16 cellular contexts compared by ENCODE assay signal in the genomic region with DNA sequence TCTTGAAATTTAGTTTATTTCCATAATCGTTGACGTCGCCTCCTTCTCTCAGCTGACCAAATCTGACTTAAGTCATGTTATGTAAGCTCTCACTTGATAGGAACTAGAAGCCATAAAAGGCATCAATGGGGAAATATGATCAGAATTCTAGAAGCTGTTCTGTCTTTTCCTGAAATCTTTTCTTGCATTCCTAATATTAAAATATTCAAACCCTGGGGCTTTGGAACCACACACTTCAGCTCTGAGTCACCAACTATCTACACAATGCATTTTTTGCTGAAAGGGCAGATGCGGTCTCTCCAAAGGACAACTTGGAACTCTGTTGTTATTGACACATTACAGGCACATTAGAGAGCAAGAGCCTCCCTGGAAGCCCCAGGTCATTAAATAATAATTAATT.
DNase-seq lines count a peak whose midpoint lies in the region; ATAC-seq, FAIRE-seq and TF ChIP-seq lines count a peak whose summit lies in the region.
"Had no signal": no experiment of that assay in that cellular context is flagged by ENCODE, and none has a peak within 500 bp of the region (broad histone marks: within the 10 kb centered on the region; RNA-seq: fewer than 3 reads in every experiment).

No MANE protein-coding gene starts in this region.

- CTCF ChIA-PET in PC-9 (lab: Charles Lee): no interaction called here
- CTCF ChIA-PET in endothelial cell of umbilical vein (lab: Charles Lee): no interaction called here

- H3K4me1 ChIP-seq in PC-9 (replicated peaks; ENCODE audit: insufficient read depth) (peaks cover 27% of the 10 kb centered on the region), endothelial cell of umbilical vein (ENCODE audit: control insufficient read depth, extremely low read depth, insufficient read depth, low read length) (no peaks in the 10 kb centered on the region)
- H3K4me1 ChIP-seq in effector memory CD4-positive, alpha-beta T cell (ENCODE audit: control insufficient read depth, insufficient read depth, low read length, poor library complexity, severe bottlenecking): no peaks in the 10 kb centered on the region
- H3K4me1 ChIP-seq: stomach had no signal

- TF ChIP-seq CTCF in PC-9 (conservative IDR thresholded peaks at IDR 0.05) (no peak), endothelial cell of umbilical vein (IDR thresholded peaks at IDR 0.05; ENCODE audit: extremely low read depth in 1 of 2, insufficient read depth in 1 of 2, low read depth in 1 of 2, low read length in 2 of 2) (no peak)

- no TSS peak for BruUV-seq in PC-9 (replicated peaks; lab: Mats Ljungman, UMichigan)
- no TSS peak for BruUV-seq in endothelial cell of umbilical vein (replicated peaks; lab: Mats Ljungman, UMichigan)

- H4K20me1 ChIP-seq in PC-9 (ENCODE audit: insufficient read depth) (no peaks in the 10 kb centered on the region; the same call in 1 of the 2 replicates), endothelial cell of umbilical vein (replicated peaks; ENCODE audit: control insufficient read depth, extremely low read depth, insufficient read depth, low read length) (no peaks in the 10 kb centered on the region)

- peak; percentile 77 for DNase-seq in AG20443 (ENCODE audit: low spot score)
- peak; percentile 51 to 88 for DNase-seq in PC-9
- no peak for DNase-seq in endothelial cell of umbilical vein (ENCODE audit: low read depth, low spot score)
- peak; percentile 66 for DNase-seq in myocyte (ENCODE audit: low read depth)
- DNase-seq in effector memory CD4-positive, alpha-beta T cell: no peak
- no peak for DNase-seq in DMS53 treated with DMSO at 0.1 percent for 48 hours (lab: John Stamatoyannopoulos, UW; ENCODE audit: unreplicated experiment)
- no peak for DNase-seq in NCI-H510A (lab: John Stamatoyannopoulos, UW)
- DNase-seq: activated CD4-positive, alpha-beta T cell treated with anti-CD3 and anti-CD28 coated beads, Interleukin-2, amount 50 U/mL, for 1 hour; activated naive CD4-positive, alpha-beta T cell treated with anti-CD3 and anti-CD28 coated beads, Interleukin-2, amount 50 U/mL, for 16 hours; CD4-positive, CD25-positive, alpha-beta regulatory T cell; NCI-H1105 treated with DMSO at 0.1 percent for 48 hours; stimulated activated CD4-positive, alpha-beta T cell treated with anti-CD3 and anti-CD28 coated beads, Interleukin-4, amount 100 ng/mL, for 1 hour; stomach had no signal

- H3K9me3 ChIP-seq in PC-9 (ENCODE audit: insufficient read depth, low read depth) (peaks cover 6% of the 10 kb centered on the region; the same call in 1 of the 2 replicates), endothelial cell of umbilical vein (replicated peaks; ENCODE audit: control insufficient read depth, insufficient read depth, low read length) (peaks cover 2% of the 10 kb centered on the region)
- H3K9me3 ChIP-seq in effector memory CD4-positive, alpha-beta T cell (ENCODE audit: control insufficient read depth, low read length): no peaks in the 10 kb centered on the region
- H3K9me3 ChIP-seq: neutrophil had no signal

- H3K4me2 ChIP-seq in PC-9: peak overlapping the region; percentile 43
- H3K4me2 ChIP-seq in endothelial cell of umbilical vein (ENCODE audit: insufficient read depth, low read length): no peak overlapping the region

- no peak for ATAC-seq in HG03342 (IDR thresholded peaks at IDR 0.05; ENCODE audit: unreplicated experiment)

- FAIRE-seq in endothelial cell of umbilical vein (lab: Jason Lieb, UNC): no peak
- FAIRE-seq: endometrium had no signal

- H3K4me3 ChIP-seq in PC-9 (no peak overlapping the region), endothelial cell of umbilical vein (replicated peaks in 1 of 3; ENCODE audit: insufficient read depth in 1 of 3, low read depth in 1 of 3, low read length in 3 of 3) (no peak overlapping the region)
- H3K4me3 ChIP-seq in effector memory CD4-positive, alpha-beta T cell (ENCODE audit: insufficient read depth, low read depth, low read length, poor library complexity, severe bottlenecking): no peak overlapping the region
- H3K4me3 ChIP-seq: stomach had no signal

- no peak overlapping the region for H3K9ac ChIP-seq in endothelial cell of umbilical vein (replicated peaks; ENCODE audit: extremely low read depth, insufficient read depth, low read length)

- no peaks in the 10 kb centered on the region for H3K9me2 ChIP-seq in PC-9 (ENCODE audit: insufficient read depth)

- no peak for TF ChIP-seq POLR2A in endothelial cell of umbilical vein (IDR thresholded peaks at IDR 0.05; ENCODE audit: low read depth, low read length)

- no peaks in the 10 kb centered on the region for H3K79me2 ChIP-seq in PC-9 (ENCODE audit: low read depth)
- no peaks in the 10 kb centered on the region for H3K79me2 ChIP-seq in endothelial cell of umbilical vein (ENCODE audit: control insufficient read depth, insufficient read depth, low read length)

- POLR2A ChIA-PET in PC-9 (lab: Charles Lee; ENCODE audit: unreplicated experiment) (interaction anchor here (0.5 kb wide), 1 partner anchor 256 kb away, joined by 3 read pairs; no protein-coding TSS in a partner anchor), endothelial cell of umbilical vein (lab: Charles Lee) (no interaction called here)

- H3K27me3 ChIP-seq in PC-9 (ENCODE audit: insufficient read depth, low read depth) (no peaks in the 10 kb centered on the region), endothelial cell of umbilical vein (ENCODE audit: control insufficient read depth in 2 of 2, insufficient read depth in 2 of 2, low read length in 2 of 2) (no peaks in the 10 kb centered on the region)
- H3K27me3 ChIP-seq in effector memory CD4-positive, alpha-beta T cell (replicated peaks; ENCODE audit: control insufficient read depth, insufficient read depth, low read length, poor library complexity, severe bottlenecking): no peaks in the 10 kb centered on the region
- H3K27me3 ChIP-seq: neutrophil, stomach had no signal

- peaks cover 26% of the 10 kb centered on the region for H3F3A ChIP-seq in PC-9 (ENCODE audit: insufficient read depth, low read depth)

- intact Hi-C loops in PC-9 (cut with micrococcal nuclease; ENCODE audit: unreplicated experiment): no loop called here
- intact Hi-C loops in endothelial cell of umbilical vein (cut with micrococcal nuclease): no loop called here

- 0 out of 2 replicates have a peak, but pooled peaks cover 19% of the 10 kb centered on the region for H3K36me3 ChIP-seq in PC-9 (ENCODE audit: low read depth)
- H3K36me3 ChIP-seq in endothelial cell of umbilical vein (ENCODE audit: control insufficient read depth in 2 of 2, extremely low read depth in 1 of 2, insufficient read depth in 2 of 2, low read length in 2 of 2): peaks cover 0 to 9% of the 10 kb centered on the region in 2 experiments
- peaks cover 20% of the 10 kb centered on the region for H3K36me3 ChIP-seq in effector memory CD4-positive, alpha-beta T cell (ENCODE audit: control insufficient read depth, insufficient read depth, low read length)

- H3K9me1 ChIP-seq in endothelial cell of umbilical vein (replicated peaks; ENCODE audit: control insufficient read depth, extremely low read depth, insufficient read depth, low read length): no peaks in the 10 kb centered on the region

- dilution Hi-C loops in endothelial cell of umbilical vein (cut with MboI; ENCODE audit: extremely low pct_ligation_motif_present, low sequenced_read_pairs): no loop called here

- peak overlapping the region; percentile 79 for H3K27ac ChIP-seq in PC-9
- no peak overlapping the region for H3K27ac ChIP-seq in endothelial cell of umbilical vein (ENCODE audit: insufficient read depth, low read depth, low read length)
- H3K27ac ChIP-seq in effector memory CD4-positive, alpha-beta T cell (ENCODE audit: insufficient read depth, low read length, poor library complexity, severe bottlenecking): no peak overlapping the region
- H3K27ac ChIP-seq: stomach had no signal

- H2AFZ ChIP-seq in PC-9: no peak overlapping the region
- H2AFZ ChIP-seq in endothelial cell of umbilical vein (ENCODE audit: low read depth, low read length): no peak overlapping the region

TF ChIP-seq in endothelial cell of umbilical vein, 7 proteins besides CTCF, POLR2A, EP300 and RAD21:
- TF ChIP-seq FOS (IDR thresholded peaks at IDR 0.05; ENCODE audit: borderline replicate concordance, insufficient read depth, low read length) (peak; percentile 16), POLR2AphosphoS5 (IDR thresholded peaks at IDR 0.05; ENCODE audit: insufficient read depth, low read depth, low read length) (no peak)
- TF ChIP-seq, protein P1, sequence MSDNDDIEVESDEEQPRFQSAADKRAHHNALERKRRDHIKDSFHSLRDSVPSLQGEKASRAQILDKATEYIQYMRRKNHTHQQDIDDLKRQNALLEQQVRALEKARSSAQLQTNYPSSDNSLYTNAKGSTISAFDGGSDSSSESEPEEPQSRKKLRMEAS (IDR thresholded peaks at IDR 0.05; ENCODE audit: insufficient read depth, insufficient read length): no peak

Comparison
In these comparisons a context has a peak if more than half of its experiments do, and no peak if none do; other contexts are left out.
1. DNase-seq: peak in AG20443 (single experiment), PC-9 (2 of 2) and myocyte (single experiment); none in endothelial cell of umbilical vein (single experiment), effector memory CD4-positive, alpha-beta T cell (0 of 3), DMS53 treated with DMSO at 0.1 percent for 48 hours (single experiment) and NCI-H510A (single experiment).